Comparison of ENCODE assay signal across 8 cellular contexts in genomic region chr19:38653028-38653571, GRCh38. TPM values are rescaled to one million over a fixed set of nuclear protein-coding genes. Genes with fewer than 3 reads are reported as not detected.
DNase-seq lines count a peak whose midpoint lies in the region; ATAC-seq and TF ChIP-seq lines count a peak whose summit lies in the region.

No MANE protein-coding gene starts in this region.

- no peak overlapping the region for H3K23ac ChIP-seq in mesendoderm (ENCODE audit: low read length)

- H3K27me3 Mint-ChIP-seq in stimulated activated memory B cell treated with anti-CD40 and anti-IgM and Interleukin-4, amounts not matched to agents 10 μg/mL and 1 μg/mL and 100 μg/mL, for 72 hours = no peaks in the 10 kb centered on the region

- TF ChIP-seq CTCF in HCT116 (IDR thresholded peaks at IDR 0.05 in 2 of 3, conservative IDR thresholded peaks at IDR 0.05 in 1 of 3; ENCODE audit: borderline replicate concordance in 1 of 3, insufficient read depth in 1 of 3, low read depth in 2 of 3, low read length in 2 of 3) (no peak), gastroesophageal sphincter (IDR thresholded peaks at IDR 0.05) (peak in 2 of 4 experiments; percentile 9 to 21), retinal pigment epithelial cell (conservative IDR thresholded peaks at IDR 0.05; ENCODE audit: low read depth, low read length) (no peak)

- ATAC-seq in HCT116 = no peak
- peak; percentile 30 for ATAC-seq in gastroesophageal sphincter
- no peak for ATAC-seq in stimulated activated memory B cell treated with anti-CD40 and anti-IgM and Interleukin-4, amounts not matched to agents 10 μg/mL and 1 μg/mL and 100 μg/mL, for 72 hours
- ATAC-seq in HG02571 (IDR thresholded peaks at IDR 0.05; ENCODE audit: unreplicated experiment) = no peak

- WGBS in gastroesophageal sphincter (ENCODE audit: low coverage in 1 of 2), 2 donors = 6 to 18% methylated on average over 4 to 5 of the region's 7 CpGs
- no CpG with 5 or more reads among the region's 7 CpGs for WGBS in mesendoderm (ENCODE audit: extremely low coverage, insufficient coverage, low lambda C conversion rate)

- H3K4me2 ChIP-seq in HCT116 (ENCODE audit: low read length) (peak overlapping the region; percentile 84), mesendoderm (ENCODE audit: low read length) (no peak overlapping the region)

- H3K36me3 ChIP-seq in HCT116 (ENCODE audit: control insufficient read depth in 1 of 2, insufficient read depth in 2 of 2, low read length in 2 of 2) (peaks cover 0 to 7% of the 10 kb centered on the region in 2 experiments; a peak in 1 of 4 replicates), SJSA1 (peaks cover 86% of the 10 kb centered on the region), gastroesophageal sphincter (peaks cover 0 to 3% of the 10 kb centered on the region in 2 donors), mesendoderm (ENCODE audit: control insufficient read depth, insufficient read depth, low read length) (no peaks in the 10 kb centered on the region)

- H4K20me1 ChIP-seq in HCT116 (ENCODE audit: insufficient read depth) = peaks cover 13% of the 10 kb centered on the region; the same call in 1 of the 2 replicates

- no peak for TF ChIP-seq RAD21 in HCT116 (IDR thresholded peaks at IDR 0.05; ENCODE audit: low read depth)

- no peak for TF ChIP-seq EP300 in gastroesophageal sphincter (IDR thresholded peaks at IDR 0.05)

- H3K56ac ChIP-seq in mesendoderm (ENCODE audit: low read length) = no peak overlapping the region

- no peaks in the 10 kb centered on the region for H3K9me3 ChIP-seq in HCT116 (ENCODE audit: control insufficient read depth in 1 of 2, insufficient read depth in 1 of 2, low read depth in 1 of 2, low read length in 2 of 2)
- no peaks in the 10 kb centered on the region for H3K9me3 ChIP-seq in SJSA1 (replicated peaks)
- no peaks in the 10 kb centered on the region for H3K9me3 ChIP-seq in gastroesophageal sphincter

- no peaks in the 10 kb centered on the region for H3K9me2 ChIP-seq in HCT116 (ENCODE audit: insufficient read depth)

- no peak overlapping the region for H3K18ac ChIP-seq in mesendoderm (ENCODE audit: low read length)

- H3K4me3 Mint-ChIP-seq in stimulated activated memory B cell treated with anti-CD40 and anti-IgM and Interleukin-4, amounts not matched to agents 10 μg/mL and 1 μg/mL and 100 μg/mL, for 72 hours = no peak overlapping the region

- no peaks in the 10 kb centered on the region for H3K9me3 Mint-ChIP-seq in stimulated activated memory B cell treated with anti-CD40 and anti-IgM and Interleukin-4, amounts not matched to agents 10 μg/mL and 1 μg/mL and 100 μg/mL, for 72 hours

- H2BK15ac ChIP-seq in mesendoderm (replicated peaks; ENCODE audit: low read depth) = no peak overlapping the region

- H3K9ac ChIP-seq in HCT116 (ENCODE audit: low read length) = peak overlapping the region; percentile 100
- no peak overlapping the region for H3K9ac ChIP-seq in mesendoderm (ENCODE audit: low read length)

- no TSS peak for BruUV-seq in HCT116 (replicated peaks; lab: Mats Ljungman, UMichigan)

- H4K5ac ChIP-seq in mesendoderm (ENCODE audit: low read length) = no peak overlapping the region

- peaks cover 6% of the 10 kb centered on the region for H3K79me1 ChIP-seq in mesendoderm (ENCODE audit: low read length)

- H2BK5ac ChIP-seq in mesendoderm (ENCODE audit: low read length) = no peak overlapping the region

- no peak overlapping the region for H3K4me3 ChIP-seq in HCT116 (replicated peaks in 1 of 2; ENCODE audit: low read depth in 1 of 2, low read length in 2 of 2)
- no peak overlapping the region for H3K4me3 ChIP-seq in SJSA1
- H3K4me3 ChIP-seq in gastroesophageal sphincter = no peak overlapping the region
- H3K4me3 ChIP-seq in retinal pigment epithelial cell (ENCODE audit: low read length) = peak overlapping the region; percentile 9
- no peak overlapping the region for H3K4me3 ChIP-seq in mesendoderm (ENCODE audit: low read length)

- H2AFZ ChIP-seq in HCT116 (ENCODE audit: low read depth, low read length, poor library complexity, severe bottlenecking) = no peak overlapping the region

- DNase-seq in HCT116 (ENCODE audit: low read depth, low spot score) (no peak), SJSA1 (ENCODE audit: low read depth in 1 of 2, low spot score in 2 of 2) (peak in 1 of 2 experiments; percentile 39), retinal pigment epithelial cell (ENCODE audit: low read depth) (no peak), glomerular visceral epithelial cell (ENCODE audit: extremely low spot score) (no peak), mesendoderm (no peak)

- RAD21 ChIA-PET in HCT116 (lab: Charles Lee; ENCODE audit: low non-redundant PET in 1 of 2, low total read pairs in 2 of 2, uncharacterized antibody in 2 of 2, unreplicated experiment in 2 of 2) = no interaction called here

- H4K8ac ChIP-seq in mesendoderm (ENCODE audit: low read depth, low read length) = no peak overlapping the region

- TF ChIP-seq POLR2A in HCT116 (IDR thresholded peaks at IDR 0.05; ENCODE audit: borderline replicate concordance, extremely low read depth, insufficient read depth, insufficient read length) (no peak), gastroesophageal sphincter (IDR thresholded peaks at IDR 0.05) (no peak)

- H3K4ac ChIP-seq in mesendoderm (ENCODE audit: low read depth, low read length) = no peak overlapping the region

- H3K36me3 Mint-ChIP-seq in stimulated activated memory B cell treated with anti-CD40 and anti-IgM and Interleukin-4, amounts not matched to agents 10 μg/mL and 1 μg/mL and 100 μg/mL, for 72 hours = peaks cover 28% of the 10 kb centered on the region

- H3K27ac ChIP-seq in HCT116 (ENCODE audit: low read depth, low read length) (peak overlapping the region; percentile 72), SJSA1 (peak overlapping the region; percentile 86), gastroesophageal sphincter (peak overlapping the region; percentile 95 to 97 (median 96)), mesendoderm (ENCODE audit: low read depth, low read length) (no peak overlapping the region)

- no peak overlapping the region for H2AK5ac ChIP-seq in mesendoderm (ENCODE audit: low read length)

- H3K79me2 ChIP-seq in HCT116 (ENCODE audit: insufficient read depth, low read length) (peaks cover 100% of the 10 kb centered on the region), mesendoderm (ENCODE audit: control insufficient read depth, insufficient read depth, low read length) (peaks cover 98% of the 10 kb centered on the region)

- no peak overlapping the region for H3K27ac Mint-ChIP-seq in stimulated activated memory B cell treated with anti-CD40 and anti-IgM and Interleukin-4, amounts not matched to agents 10 μg/mL and 1 μg/mL and 100 μg/mL, for 72 hours

- CTCF ChIA-PET in HCT116 (lab: Charles Lee) = no interaction called here

- H3K4me1 Mint-ChIP-seq in stimulated activated memory B cell treated with anti-CD40 and anti-IgM and Interleukin-4, amounts not matched to agents 10 μg/mL and 1 μg/mL and 100 μg/mL, for 72 hours = peaks cover 78% of the 10 kb centered on the region

- intact Hi-C loops in HCT116 (cut with micrococcal nuclease) = no loop called here

- POLR2A ChIA-PET in HCT116 (lab: Charles Lee) = interaction anchor here (1.0 kb wide), 1 partner anchor 40 kb away, joined by 4 read pairs; no protein-coding TSS in a partner anchor

- H3K27me3 ChIP-seq in HCT116 (ENCODE audit: insufficient read depth, low read length) = no peaks in the 10 kb centered on the region
- no peaks in the 10 kb centered on the region for H3K27me3 ChIP-seq in SJSA1 (replicated peaks)
- no peaks in the 10 kb centered on the region for H3K27me3 ChIP-seq in gastroesophageal sphincter
- H3K27me3 ChIP-seq in mesendoderm (ENCODE audit: insufficient read depth, low read length, poor library complexity) = no peaks in the 10 kb centered on the region

- H2BK120ac ChIP-seq in mesendoderm (ENCODE audit: low read depth, low read length) = no peak overlapping the region

- H3K4me1 ChIP-seq in HCT116 (ENCODE audit: control insufficient read depth in 1 of 2, insufficient read depth in 2 of 2, low read length in 2 of 2) (peaks cover 86 to 94% of the 10 kb centered on the region in 2 experiments), SJSA1 (replicated peaks) (peaks cover 86% of the 10 kb centered on the region), gastroesophageal sphincter (peaks cover 24 to 95% (median 54%) of the 10 kb centered on the region in 3 donors), mesendoderm (ENCODE audit: control insufficient read depth, low read depth, low read length) (peaks cover 29% of the 10 kb centered on the region)

TF ChIP-seq in HCT116, 20 proteins besides CTCF, POLR2A, EP300 and RAD21 (continues in another document):
- no peak for TF ChIP-seq CEBPB (IDR thresholded peaks at IDR 0.05; ENCODE audit: low read depth)
- no peak for TF ChIP-seq ATF3 (IDR thresholded peaks at IDR 0.05)
- no peak for TF ChIP-seq EGR1 (IDR thresholded peaks at IDR 0.05; ENCODE audit: low read depth)

RNA-seq across cellular contexts. Expression of gene ACTN4, which starts 5.7 kb away (rescaled TPM):
- 651 TPM for total RNA-seq in HCT116 (2021; ENCODE audit: unreplicated experiment)
- 635 and 727 TPM in 2 replicates for polyA plus RNA-seq in HCT116 (2012)
- 193 and 399 TPM in 2 replicates for total RNA-seq in SJSA1 (2014; rRNA removed; shearing (Covaris generic))
- 100 to 1,000 TPM; 337 to 938 (median 507) TPM for total RNA-seq in gastroesophageal sphincter
- polyA plus RNA-seq in mesendoderm (2013, experiment 1 of 2) = 294 TPM
- polyA plus RNA-seq in mesendoderm (2013, experiment 2 of 2) = 302 TPM

RNA-seq across cellular contexts. Expression of gene EIF3K, which starts 34.1 kb away (rescaled TPM):
- total RNA-seq in HCT116 (2021; ENCODE audit: unreplicated experiment) (313 TPM), gastroesophageal sphincter (100 to 1,000 TPM; 392 to 489 (median 414) TPM)
- polyA plus RNA-seq in HCT116 (2012) = 474 and 485 TPM in 2 replicates
- total RNA-seq in SJSA1 (2014; rRNA removed; shearing (Covaris generic)) = 353 and 543 TPM in 2 replicates
- 422 TPM for polyA plus RNA-seq in mesendoderm (2013, experiment 1 of 2)
- 421 TPM for polyA plus RNA-seq in mesendoderm (2013, experiment 2 of 2)

RNA-seq across cellular contexts. Expression of gene MAP4K1, which starts 35.3 kb away (rescaled TPM):
- total RNA-seq in HCT116 (2021; ENCODE audit: unreplicated experiment) (9.1 TPM), gastroesophageal sphincter (10 to 100 TPM in 1 of 4 donors, 1 to 10 TPM in 2, under 1 TPM in 1; 0.62 to 16.1 (median 3.1) TPM)
- 2.1 and 2.2 TPM in 2 replicates for polyA plus RNA-seq in HCT116 (2012)
- total RNA-seq in SJSA1 (2014; rRNA removed; shearing (Covaris generic)) = not detected in 2 replicates
- 9.1 TPM for polyA plus RNA-seq in mesendoderm (2013, experiment 1 of 2)
- polyA plus RNA-seq in mesendoderm (2013, experiment 2 of 2) = 8.6 TPM
